In genomic region chr14:23567186-23568020, GRCh38 we compare ENCODE assay signal across 8 cellular contexts. TPM values are rescaled to one million over a fixed set of nuclear protein-coding genes. Genes with fewer than 3 reads are reported as not detected.
DNase-seq lines count a peak whose midpoint lies in the region; ATAC-seq and TF ChIP-seq lines count a peak whose summit lies in the region.

Gene AP1G2 (minus strand): TSS chr14:23567791. CDS start chr14:23567314, 477 bp downstream.

- no peaks in the 10 kb centered on the region for H3K9me3 ChIP-seq in colonic mucosa

- intact Hi-C loops in colonic mucosa (cut with DNase I): no loop called here

- ATAC-seq in HG03378 (IDR thresholded peaks at IDR 0.05; ENCODE audit: unreplicated experiment) (peak; percentile 64), left lobe of liver (peak; percentile 71)

- H3K27ac ChIP-seq in colonic mucosa: peak within 1 kb of the TSS; percentile 79

- peak; percentile 81 for DNase-seq in AML-193 (lab: John Stamatoyannopoulos, UW)
- DNase-seq in NCI-H524 treated with DMSO at 0.1 percent for 48 hours (lab: John Stamatoyannopoulos, UW): peak; percentile 50
- peak; percentile 94 for DNase-seq in activated CD4-positive, alpha-beta T cell treated with anti-CD3 and anti-CD28 coated beads for 48 hours
- peak; percentile 96 for DNase-seq in colonic mucosa
- DNase-seq in left lobe of liver (ENCODE audit: low spot score): peak; percentile 83
- DNase-seq in stimulated activated CD4-positive, alpha-beta T cell treated with anti-CD3 and anti-CD28 coated beads, Interleukin-4, amount 100 ng/mL, for 24 hours: peak; percentile 91

- H3K4me3 ChIP-seq in colonic mucosa: peak within 1 kb of the TSS; percentile 77

- no peaks in the 10 kb centered on the region for H3K36me3 ChIP-seq in colonic mucosa

- peak within 1 kb of the TSS; percentile 75 to 82 for H3K9ac ChIP-seq in colonic mucosa (ENCODE audit: low read depth in 2 of 2, low read length in 2 of 2)

- H3K27me3 ChIP-seq in colonic mucosa: no peaks in the 10 kb centered on the region

- no peaks in the 10 kb centered on the region for H3K4me1 ChIP-seq in colonic mucosa

- TF ChIP-seq POLR2A in GM19099 (IDR thresholded peaks at IDR 0.05; ENCODE audit: extremely low read depth, insufficient read length, low read depth): peak; percentile 95

- TF ChIP-seq CTCF in colonic mucosa (IDR thresholded peaks at IDR 0.05): no peak

RNA-seq across cellular contexts. Expression of gene AP1G2, which starts in this region (rescaled TPM):
- total RNA-seq in colonic mucosa (100 to 1,000 TPM; 154 to 214 TPM), left lobe of liver (19.3 TPM)

Comparison
In these comparisons a context has a peak if more than half of its experiments do, and no peak if none do; other contexts are left out.
1. Peak in every context shown above with its lines: DNase-seq, ATAC-seq, H3K4me3 ChIP-seq and H3K27ac ChIP-seq.